13 cellular contexts compared by ENCODE assay signal in genomic region chr4:153138736-153139135, GRCh38.
DNase-seq lines count a peak whose midpoint lies in the region; ATAC-seq and FAIRE-seq lines count a peak whose summit lies in the region.
"Had no signal": no experiment of that assay in that cellular context is flagged by ENCODE, and none has a peak within 500 bp of the region (broad histone marks: within the 10 kb centered on the region; RNA-seq: fewer than 3 reads in every experiment).

No MANE protein-coding gene starts in this region.

- no peak for FAIRE-seq in GM19239 (lab: Jason Lieb, UNC)
- FAIRE-seq: G401.6 had no signal

- peak overlapping the region; percentile 95 for H3K27ac ChIP-seq in cingulate gyrus (ENCODE audit: low read depth, low read length)

- peaks cover 0 to 3% of the 10 kb centered on the region in 2 donors for H3K27me3 Mint-ChIP-seq in T-cell

- POLR2A ChIA-PET in T-cell (lab: Charles Lee): no interaction called here

- ATAC-seq in T-cell (replicated peaks in 1 of 4) (no peak), GM21447 (IDR thresholded peaks at IDR 0.05; ENCODE audit: unreplicated experiment) (no peak)

- H3K36me3 Mint-ChIP-seq in T-cell: no peaks in the 10 kb centered on the region
- H3K36me3 Mint-ChIP-seq: CD4-positive, alpha-beta memory T cell had no signal

- H3K9me3 Mint-ChIP-seq in T-cell: no peaks in the 10 kb centered on the region
- H3K9me3 Mint-ChIP-seq: CD4-positive, alpha-beta memory T cell had no signal

- no peak overlapping the region for H3K27ac Mint-ChIP-seq in T-cell
- H3K27ac Mint-ChIP-seq: CD4-positive, alpha-beta memory T cell had no signal

- H3K4me1 Mint-ChIP-seq in T-cell: peaks cover 8 to 16% (median 10%) of the 10 kb centered on the region in 3 donors

- no peak overlapping the region for H3K4me3 Mint-ChIP-seq in T-cell
- H3K4me3 Mint-ChIP-seq: CD4-positive, alpha-beta memory T cell had no signal

- CTCF ChIA-PET in T-cell (lab: Charles Lee): no interaction called here

- DNase-seq in GF-D8 (lab: John Stamatoyannopoulos, UW): peak; percentile 75
- DNase-seq in NOMO-1 treated with dmso at 0.1 percent for 144 hours (lab: John Stamatoyannopoulos, UW; ENCODE audit: unreplicated experiment): peak; percentile 67
- DNase-seq in pons (ENCODE audit: low spot score): peak; percentile 93
- no peak for DNase-seq in T-cell
- DNase-seq in GM19239 (ENCODE audit: insufficient read length, low spot score): no peak
- DNase-seq in activated CD4-positive, alpha-beta T cell treated with anti-CD3 and anti-CD28 coated beads for 4 hours: no peak
- DNase-seq: activated T-cell treated with anti-CD3 and anti-CD28 coated beads, Interleukin-2, amount 50 U/mL, for 48 hours; CD4-positive, alpha-beta memory T cell; NCI-H1092; SHP77 had no signal

Comparison
In these comparisons a context has a peak if more than half of its experiments do, and no peak if none do; other contexts are left out.
1. DNase-seq: peak in GF-D8 (single experiment), NOMO-1 treated with dmso at 0.1 percent for 144 hours (single experiment) and pons (single experiment); none in T-cell (0 of 34), GM19239 (single experiment) and activated CD4-positive, alpha-beta T cell treated with anti-CD3 and anti-CD28 coated beads for 4 hours (0 of 2).